ENCODE assay signal across 10 cellular contexts in genomic region chr1:181398544-181398943, GRCh38.
DNase-seq lines count a peak whose midpoint lies in the region; ATAC-seq and TF ChIP-seq lines count a peak whose summit lies in the region.
"Had no signal": no experiment of that assay in that cellular context is flagged by ENCODE, and none has a peak within 500 bp of the region (broad histone marks: within the 10 kb centered on the region; RNA-seq: fewer than 3 reads in every experiment).

No MANE protein-coding gene starts in this region.

- H3K36me3 Mint-ChIP-seq in T-helper 2 cell treated with Interferon-gamma antibody and Interleukin-4, amounts not matched to agents 5 μg/mL and 100 μg/mL, for 36 hours (ENCODE audit: low read depth): peaks cover 2% of the 10 kb centered on the region

- H3K4me3 ChIP-seq in mesendoderm (ENCODE audit: low read length): no peak overlapping the region
- no peak overlapping the region for H3K4me3 ChIP-seq in heart left ventricle

- H3K4me1 Mint-ChIP-seq in T-helper 2 cell treated with Interferon-gamma antibody and Interleukin-4, amounts not matched to agents 5 μg/mL and 100 μg/mL, for 36 hours (ENCODE audit: low read depth): peaks cover 36% of the 10 kb centered on the region

- TF ChIP-seq CTCF in heart left ventricle (IDR thresholded peaks at IDR 0.05): no peak

- H3K79me1 ChIP-seq in mesendoderm (ENCODE audit: low read length): no peaks in the 10 kb centered on the region

- peak; percentile 62 for DNase-seq in T-helper 2 cell treated with Interferon-gamma antibody and Interleukin-4, amounts not matched to agents 5 μg/mL and 100 μg/mL, for 36 hours (ENCODE audit: low spot score)
- no peak for DNase-seq in mesendoderm
- no peak for DNase-seq in medulla oblongata (ENCODE audit: extremely low spot score)
- no peak for DNase-seq in heart left ventricle
- DNase-seq in NCI-H2029 treated with DMSO at 0.1 percent for 48 hours (lab: John Stamatoyannopoulos, UW): no peak
- DNase-seq: head of caudate nucleus, NCI-H1436 had no signal

- H3K23ac ChIP-seq in mesendoderm (ENCODE audit: low read length): no peak overlapping the region

- no CpG with 5 or more reads among the region's 4 CpGs for WGBS in mesendoderm (ENCODE audit: extremely low coverage, insufficient coverage, low lambda C conversion rate)
- 82 to 84% (median 83%) methylated on average over 4 of the region's 4 CpGs for WGBS in heart left ventricle, 4 donors

- H3K27me3 ChIP-seq in mesendoderm (ENCODE audit: insufficient read depth, low read length, poor library complexity) (no peaks in the 10 kb centered on the region), heart left ventricle (peaks cover 0 to 11% (median 0%) of the 10 kb centered on the region in 9 donors)

- H3K36me3 ChIP-seq in mesendoderm (ENCODE audit: control insufficient read depth, insufficient read depth, low read length) (no peaks in the 10 kb centered on the region), heart left ventricle (no peaks in the 10 kb centered on the region)

- no peak overlapping the region for H3K18ac ChIP-seq in mesendoderm (ENCODE audit: low read length)

- intact Hi-C loops in heart left ventricle (cut with DNase I): no loop called here

- no peak overlapping the region for H3K56ac ChIP-seq in mesendoderm (ENCODE audit: low read length)

- no peak overlapping the region for H3K4ac ChIP-seq in mesendoderm (ENCODE audit: low read depth, low read length)

- no peak overlapping the region for H2AK5ac ChIP-seq in mesendoderm (ENCODE audit: low read length)

- no peak overlapping the region for H2BK5ac ChIP-seq in mesendoderm (ENCODE audit: low read length)

- H3K9me3 ChIP-seq in heart left ventricle: no peaks in the 10 kb centered on the region

- no peaks in the 10 kb centered on the region for H3K27me3 Mint-ChIP-seq in T-helper 2 cell treated with Interferon-gamma antibody and Interleukin-4, amounts not matched to agents 5 μg/mL and 100 μg/mL, for 36 hours (ENCODE audit: low read depth)

- peak; percentile 80 for ATAC-seq in GM18502 (IDR thresholded peaks at IDR 0.05; ENCODE audit: poor library complexity, unreplicated experiment)
- ATAC-seq in GM19372 (IDR thresholded peaks at IDR 0.05; ENCODE audit: low read depth, unreplicated experiment): peak; percentile 91
- peak; percentile 57 for ATAC-seq in HG02970 (IDR thresholded peaks at IDR 0.05; ENCODE audit: low FRiP score, unreplicated experiment)
- ATAC-seq in heart left ventricle: no peak

- H2BK15ac ChIP-seq in mesendoderm (replicated peaks; ENCODE audit: low read depth): no peak overlapping the region

- H3K27ac Mint-ChIP-seq in T-helper 2 cell treated with Interferon-gamma antibody and Interleukin-4, amounts not matched to agents 5 μg/mL and 100 μg/mL, for 36 hours: peak overlapping the region; percentile 93

- H3K4me1 ChIP-seq in mesendoderm (ENCODE audit: control insufficient read depth, low read depth, low read length) (no peaks in the 10 kb centered on the region), heart left ventricle (no peaks in the 10 kb centered on the region)

- H2BK120ac ChIP-seq in mesendoderm (ENCODE audit: low read depth, low read length): no peak overlapping the region

- H3K4me3 Mint-ChIP-seq in T-helper 2 cell treated with Interferon-gamma antibody and Interleukin-4, amounts not matched to agents 5 μg/mL and 100 μg/mL, for 36 hours: peak overlapping the region; percentile 75

- no peaks in the 10 kb centered on the region for H3K9me3 Mint-ChIP-seq in T-helper 2 cell treated with Interferon-gamma antibody and Interleukin-4, amounts not matched to agents 5 μg/mL and 100 μg/mL, for 36 hours

- TF ChIP-seq POLR2A in heart left ventricle (IDR thresholded peaks at IDR 0.05): no peak

- H3K4me2 ChIP-seq in mesendoderm (ENCODE audit: low read length): no peak overlapping the region

- no peaks in the 10 kb centered on the region for H3K79me2 ChIP-seq in mesendoderm (ENCODE audit: control insufficient read depth, insufficient read depth, low read length)

- no peak overlapping the region for H4K8ac ChIP-seq in mesendoderm (ENCODE audit: low read depth, low read length)

- H4K5ac ChIP-seq in mesendoderm (ENCODE audit: low read length): no peak overlapping the region

- no peak overlapping the region for H3K27ac ChIP-seq in mesendoderm (ENCODE audit: low read depth, low read length)
- H3K27ac ChIP-seq in heart left ventricle: peak overlapping the region in 1 of 12 donors; percentile 2

- H3K9ac ChIP-seq in mesendoderm (ENCODE audit: low read length): no peak overlapping the region

Comparison
In these comparisons a context has a peak if more than half of its experiments do, and no peak if none do; other contexts are left out.
1. ATAC-seq: peak in GM18502 (single experiment), GM19372 (single experiment) and HG02970 (single experiment); none in heart left ventricle (0 of 4).